In the genomic region with DNA sequence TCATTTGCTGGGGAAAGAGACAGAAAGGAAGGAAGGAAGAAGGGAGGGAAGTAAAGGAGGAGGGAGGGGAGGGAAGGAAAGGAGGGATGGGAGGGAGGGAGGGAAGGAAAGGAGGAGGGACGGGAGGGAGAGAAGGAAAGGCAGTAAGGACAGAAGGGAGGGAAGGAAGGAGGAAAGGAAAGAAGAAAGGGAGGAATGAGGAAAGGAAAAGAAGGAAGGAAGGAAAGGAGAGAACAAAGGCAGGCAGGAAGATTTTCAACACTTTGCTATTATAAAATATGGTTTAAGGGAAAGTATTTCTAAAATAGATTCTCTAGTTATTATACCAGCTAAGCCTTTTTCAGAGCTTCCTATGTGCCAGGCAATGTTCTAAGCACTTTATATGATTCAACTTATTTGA, we compare ENCODE assay signal across 8 cellular contexts.
"Had no signal": no experiment of that assay in that cellular context is flagged by ENCODE, and none has a peak within 500 bp of the region (broad histone marks: within the 10 kb centered on the region; RNA-seq: fewer than 3 reads in every experiment).

No MANE protein-coding gene starts in this region.

- H3K4me2 ChIP-seq: GM23338 had no signal

- DNase-seq: H9, HCEC 1CT, HFFc6, KG1 had no signal

- H3K4me3 ChIP-seq: GM23338 had no signal

- H2AFZ ChIP-seq: GM23338 had no signal

- FAIRE-seq: H1, H54, HTR-8/SVneo had no signal

- ATAC-seq: GM23338 had no signal
